In genomic region chr2:237966250-237966564, GRCh38 we compare ENCODE assay signal across 8 cellular contexts. TPM values are rescaled to one million over a fixed set of nuclear protein-coding genes. Genes with fewer than 3 reads are reported as not detected.
A peak's percentile ranks its signal among the peaks of the same experiment; 100 is the strongest.
DNase-seq lines count a peak whose midpoint lies in the region; ATAC-seq and TF ChIP-seq lines count a peak whose summit lies in the region.

No MANE protein-coding gene starts in this region.

- ATAC-seq in HG02938 (IDR thresholded peaks at IDR 0.05; ENCODE audit: unreplicated experiment), result peak; percentile 21
- ATAC-seq in GM21786 (IDR thresholded peaks at IDR 0.05; ENCODE audit: unreplicated experiment), result no peak
- no peak for ATAC-seq in GM21515 (IDR thresholded peaks at IDR 0.05; ENCODE audit: unreplicated experiment)

- peak overlapping the region; percentile 78 to 97 (median 91) for H3K4me2 ChIP-seq in BLaER1 treated with 17β-estradiol and CSF1 and Interleukin-3, amounts not matched to agents 10 nM and 100 nM

- no peak for DNase-seq in brain microvascular endothelial cell
- no peak for DNase-seq in mesothelial cell of epicardium (ENCODE audit: low spot score in 2 of 2, unreplicated experiment in 2 of 2)
- DNase-seq in midbrain (lab: John Stamatoyannopoulos, UW), result no peak
- DNase-seq in RKO (ENCODE audit: low spot score), result no peak

- peaks cover 25% of the 10 kb centered on the region for H3K4me1 Mint-ChIP-seq in mesothelial cell of epicardium

- H3K9me3 Mint-ChIP-seq in mesothelial cell of epicardium, result peaks cover 7% of the 10 kb centered on the region

- peak overlapping the region; percentile 74 for H3K4me3 Mint-ChIP-seq in mesothelial cell of epicardium

- no peaks in the 10 kb centered on the region for H3K36me3 Mint-ChIP-seq in mesothelial cell of epicardium

- no peaks in the 10 kb centered on the region for H3K27me3 Mint-ChIP-seq in mesothelial cell of epicardium (ENCODE audit: low read depth)

- peaks cover 18 to 28% (median 23%) of the 10 kb centered on the region in 11 experiments for H3K9me3 ChIP-seq in BLaER1 treated with 17β-estradiol and CSF1 and Interleukin-3, amounts not matched to agents 10 nM and 100 nM (replicated peaks in 1 of 11)

- H4K20me1 ChIP-seq in BLaER1 treated with 17β-estradiol and CSF1 and Interleukin-3, amounts not matched to agents 10 nM and 100 nM, result peaks cover 29 to 42% (median 36%) of the 10 kb centered on the region in 11 experiments; a peak in 21 of 22 replicates

- no peaks in the 10 kb centered on the region for H3K27me3 ChIP-seq in BLaER1 treated with 17β-estradiol and CSF1 and Interleukin-3, amounts not matched to agents 10 nM and 100 nM
- no peaks in the 10 kb centered on the region for H3K27me3 ChIP-seq in brain microvascular endothelial cell (replicated peaks)

- peak overlapping the region; percentile 79 for H3K27ac Mint-ChIP-seq in mesothelial cell of epicardium

- TF ChIP-seq CTCF in brain microvascular endothelial cell (IDR thresholded peaks at IDR 0.05; ENCODE audit: low read depth, low read length, missing control alignments) (no peak), mesothelial cell of epicardium (IDR thresholded peaks at IDR 0.05; ENCODE audit: unreplicated experiment) (no peak)

- H3K9ac ChIP-seq in BLaER1 treated with 17β-estradiol and CSF1 and Interleukin-3, amounts not matched to agents 10 nM and 100 nM, result peak overlapping the region; percentile 62 to 92 (median 87)

- peak overlapping the region; percentile 87 to 98 (median 92) for H3K4me3 ChIP-seq in BLaER1 treated with 17β-estradiol and CSF1 and Interleukin-3, amounts not matched to agents 10 nM and 100 nM
- peak overlapping the region; percentile 76 for H3K4me3 ChIP-seq in brain microvascular endothelial cell (ENCODE audit: low read depth, low read length)

- H3K4me1 ChIP-seq in BLaER1 treated with 17β-estradiol and CSF1 and Interleukin-3, amounts not matched to agents 10 nM and 100 nM, result peaks cover 34 to 43% (median 39%) of the 10 kb centered on the region in 10 experiments

- in situ Hi-C loops in brain microvascular endothelial cell (cut with HindIII; ENCODE audit: low pct_ligation_motif_present, low sequenced_read_pairs), result no loop called here

- H3K27ac ChIP-seq in BLaER1 treated with 17β-estradiol and CSF1 and Interleukin-3, amounts not matched to agents 10 nM and 100 nM, result peak overlapping the region in 6 of 11 experiments; percentile 22 to 49 (median 34); a peak in 6 of 22 replicates
- no peak overlapping the region for H3K27ac ChIP-seq in brain microvascular endothelial cell

- peaks cover 0 to 6% (median 0%) of the 10 kb centered on the region in 11 experiments; a peak in 1 of 22 replicates for H3K36me3 ChIP-seq in BLaER1 treated with 17β-estradiol and CSF1 and Interleukin-3, amounts not matched to agents 10 nM and 100 nM
- H3K36me3 ChIP-seq in brain microvascular endothelial cell (replicated peaks), result no peaks in the 10 kb centered on the region

RNA-seq across cellular contexts. Expression of gene UBE2F, which starts 0.6 kb away (rescaled TPM):
- total RNA-seq in mesothelial cell of epicardium, result 31.9 to 36.4 TPM (median 33.4 TPM) in 3 replicates
